Comparison of ENCODE assay signal across 20 cellular contexts in genomic region chr9:86304236-86304730, GRCh38. TPM values are rescaled to one million over a fixed set of nuclear protein-coding genes. Genes with fewer than 3 reads are reported as not detected.
DNase-seq lines count a peak whose midpoint lies in the region; ATAC-seq, FAIRE-seq and TF ChIP-seq lines count a peak whose summit lies in the region.
"Had no signal": no experiment of that assay in that cellular context is flagged by ENCODE, and none has a peak within 500 bp of the region (broad histone marks: within the 10 kb centered on the region; RNA-seq: fewer than 3 reads in every experiment).

No MANE protein-coding gene starts in this region.

- H3K18ac ChIP-seq in H1 (ENCODE audit: extremely low read depth, low read length): peak overlapping the region; percentile 87

- CTCF ChIA-PET in H1 (lab: Charles Lee; ENCODE audit: partially characterized antibody): interaction anchor here (1.0 kb wide), 1 partner anchor 18 kb away, joined by 5 read pairs; no protein-coding TSS in a partner anchor

- no peaks in the 10 kb centered on the region for H3K79me1 ChIP-seq in H1 (ENCODE audit: low read depth, low read length)

- H4K91ac ChIP-seq in H1 (replicated peaks; ENCODE audit: insufficient read length, low read length): no peak overlapping the region

- no peak overlapping the region for H4K5ac ChIP-seq in H1 (ENCODE audit: insufficient read length, low read depth, low read length)

- no peak overlapping the region for H2BK12ac ChIP-seq in H1 (ENCODE audit: low read depth, low read length)

- peaks cover 7 to 63% (median 26%) of the 10 kb centered on the region in 4 experiments; a peak in 7 of 8 replicates for H3K36me3 ChIP-seq in H1 (ENCODE audit: control insufficient read depth in 2 of 4, insufficient read depth in 4 of 4, low read length in 3 of 4)

- no peak overlapping the region for H2AK5ac ChIP-seq in H1 (ENCODE audit: low read depth, low read length)

- no peak overlapping the region for H3K4me3 ChIP-seq in LNCaP clone FGC (ENCODE audit: low read depth, low read length)
- H3K4me3 ChIP-seq in H1 (ENCODE audit: extremely low read depth in 1 of 4, insufficient read depth in 2 of 4, low read depth in 3 of 4, low read length in 4 of 4): no peak overlapping the region; a peak in 1 of 8 replicates
- H3K4me3 ChIP-seq: coronary artery, GM12878, mucosa of descending colon, suprapubic skin had no signal

- no peak overlapping the region for H2BK120ac ChIP-seq in H1 (replicated peaks; ENCODE audit: low read depth, low read length)

- no peaks in the 10 kb centered on the region for H3K79me2 ChIP-seq in H1 (ENCODE audit: control insufficient read depth in 1 of 2, insufficient read depth in 2 of 2, low read length in 2 of 2)

- no peak overlapping the region for H2AFZ ChIP-seq in H1 (ENCODE audit: low read length)

- no peak overlapping the region for H2BK15ac ChIP-seq in H1 (ENCODE audit: low read length)

- H3K27me3 Mint-ChIP-seq in activated T-cell treated with anti-CD3 and anti-CD28 coated beads, Interleukin-2, amount 50 U/mL, for 72 hours (ENCODE audit: low read depth): no peaks in the 10 kb centered on the region

- no peaks in the 10 kb centered on the region for H3K27me3 ChIP-seq in H1 (replicated peaks in 1 of 4; ENCODE audit: control insufficient read depth in 3 of 4, extremely low read depth in 1 of 4, insufficient read depth in 3 of 4, low read length in 3 of 4)
- H3K27me3 ChIP-seq: foreskin keratinocyte, suprapubic skin had no signal

- H2BK20ac ChIP-seq in H1 (ENCODE audit: low read length): no peak overlapping the region

- TF ChIP-seq CTCF in LNCaP clone FGC (IDR thresholded peaks at IDR 0.05; ENCODE audit: control insufficient read depth, extremely low read depth, insufficient read depth) (no peak), H1 (IDR thresholded peaks at IDR 0.05; ENCODE audit: control extremely low read depth in 1 of 3, insufficient read depth in 1 of 3, low read depth in 1 of 3, low read length in 3 of 3) (no peak), GM10266 (IDR thresholded peaks at IDR 0.05; ENCODE audit: control insufficient read depth, insufficient read depth, low read depth, missing control alignments) (no peak)

- H3K56ac ChIP-seq in H1 (replicated peaks; ENCODE audit: insufficient read length, low read depth, low read length): no peak overlapping the region

- H3K4ac ChIP-seq in H1 (replicated peaks; ENCODE audit: insufficient read length, low read depth, low read length): no peak overlapping the region

- H3K4me1 ChIP-seq in H1 (replicated peaks in 1 of 4; ENCODE audit: control insufficient read depth in 3 of 4, insufficient read depth in 4 of 4, low read length in 3 of 4): peaks cover 0 to 12% (median 8%) of the 10 kb centered on the region in 4 experiments; a peak in 3 of 7 replicates
- H3K4me1 ChIP-seq: suprapubic skin had no signal

- no peak overlapping the region for H4K8ac ChIP-seq in H1 (ENCODE audit: extremely low read depth, insufficient read depth, low read length)

- H3K4me1 Mint-ChIP-seq in activated T-cell treated with anti-CD3 and anti-CD28 coated beads, Interleukin-2, amount 50 U/mL, for 72 hours (ENCODE audit: low read depth): peaks cover 36% of the 10 kb centered on the region
- H3K4me1 Mint-ChIP-seq in stimulated activated effector memory CD8-positive, alpha-beta T cell treated with anti-CD3 and anti-CD28 coated beads, Interleukin-12 subunit alpha, Interleukin-12 subunit beta, amount 100 ng/mL, for 72 hours: peaks cover 26% of the 10 kb centered on the region

- peaks cover 10 to 39% of the 10 kb centered on the region in 2 donors for H3K36me3 Mint-ChIP-seq in activated T-cell treated with anti-CD3 and anti-CD28 coated beads, Interleukin-2, amount 50 U/mL, for 72 hours (ENCODE audit: insufficient read depth in 2 of 2)
- H3K36me3 Mint-ChIP-seq in stimulated activated effector memory CD8-positive, alpha-beta T cell treated with anti-CD3 and anti-CD28 coated beads, Interleukin-12 subunit alpha, Interleukin-12 subunit beta, amount 100 ng/mL, for 72 hours: peaks cover 100% of the 10 kb centered on the region

- no peak overlapping the region for H2BK5ac ChIP-seq in H1 (ENCODE audit: low read depth, low read length)

- H3K27ac ChIP-seq in H1 (ENCODE audit: low read depth, low read length): no peak overlapping the region
- H3K27ac ChIP-seq: coronary artery, foreskin keratinocyte, suprapubic skin had no signal

- H3K4me3 Mint-ChIP-seq in activated T-cell treated with anti-CD3 and anti-CD28 coated beads, Interleukin-2, amount 50 U/mL, for 72 hours: peak overlapping the region; percentile 49 to 72
- H3K4me3 Mint-ChIP-seq in stimulated activated effector memory CD8-positive, alpha-beta T cell treated with anti-CD3 and anti-CD28 coated beads, Interleukin-12 subunit alpha, Interleukin-12 subunit beta, amount 100 ng/mL, for 72 hours: no peak overlapping the region

- TF ChIP-seq RAD21 in H1 (IDR thresholded peaks at IDR 0.05 in 1 of 2, conservative IDR thresholded peaks at IDR 0.05 in 1 of 2; ENCODE audit: low read depth in 2 of 2, low read length in 2 of 2): no peak

- H3K9ac ChIP-seq in H1 (replicated peaks in 1 of 4; ENCODE audit: extremely low read depth in 1 of 4, low read depth in 3 of 4, low read length in 3 of 4): peak overlapping the region in 1 of 4 experiments; percentile 34; a peak in 1 of 7 replicates

- no peak for FAIRE-seq in H1 (lab: Jason Lieb, UNC)
- FAIRE-seq: GM12878 had no signal

- POLR2A ChIA-PET in H1 (lab: Charles Lee; ENCODE audit: partially characterized antibody): interaction anchor here (1.0 to 1.9 kb wide), 2 partner anchors 22 to 28 kb away, joined by 3 to 5 read pairs; partner anchors contain the start of gene ISCA1

- no peaks in the 10 kb centered on the region for H3K9me3 ChIP-seq in H1 (ENCODE audit: insufficient read depth in 2 of 2, low read depth in 1 of 2, low read length in 1 of 2)
- H3K9me3 ChIP-seq: Caco-2, mucosa of descending colon, suprapubic skin had no signal

- H3K9me3 Mint-ChIP-seq in activated T-cell treated with anti-CD3 and anti-CD28 coated beads, Interleukin-2, amount 50 U/mL, for 72 hours: no peaks in the 10 kb centered on the region
- H3K9me3 Mint-ChIP-seq in stimulated activated effector memory CD8-positive, alpha-beta T cell treated with anti-CD3 and anti-CD28 coated beads, Interleukin-12 subunit alpha, Interleukin-12 subunit beta, amount 100 ng/mL, for 72 hours: no peaks in the 10 kb centered on the region

- no peaks in the 10 kb centered on the region for H3K23me2 ChIP-seq in H1 (ENCODE audit: low read depth, low read length)

- no peak overlapping the region for H3K14ac ChIP-seq in H1 (ENCODE audit: insufficient read length)

- H3K23ac ChIP-seq in H1 (ENCODE audit: insufficient read length): no peak overlapping the region

- H4K20me1 ChIP-seq in H1 (replicated peaks in 1 of 2; ENCODE audit: control insufficient read depth in 1 of 2, insufficient read depth in 2 of 2, low read length in 2 of 2): no peaks in the 10 kb centered on the region

- ATAC-seq in activated T-cell treated with anti-CD3 and anti-CD28 coated beads, Interleukin-2, amount 50 U/mL, for 72 hours (replicated peaks in 1 of 2): no peak
- no peak for ATAC-seq in stimulated activated effector memory CD8-positive, alpha-beta T cell treated with anti-CD3 and anti-CD28 coated beads, Interleukin-12 subunit alpha, Interleukin-12 subunit beta, amount 100 ng/mL, for 72 hours
- ATAC-seq: GM12878, left cardiac atrium, mucosa of descending colon, Panc1 had no signal

- WGBS in H1 (ENCODE audit: extremely low coverage in 1 of 2, insufficient coverage in 1 of 2, insufficient read length in 1 of 2, insufficient replicate concordance in 2 of 2, low coverage in 1 of 2, low lambda C conversion rate in 2 of 2, missing lambda C conversion rate in 1 of 2), 2 experiments: 70% methylated on average over 3 of the region's 3 CpGs; no CpG with 5 or more reads in 1 of the 2 experiments

- no peak for TF ChIP-seq POLR2A in H1 (IDR thresholded peaks at IDR 0.05; ENCODE audit: control extremely low read depth in 1 of 2, low read depth in 2 of 2, low read length in 2 of 2)

- H3K4me2 ChIP-seq in H1 (ENCODE audit: insufficient read depth in 1 of 2, low read depth in 2 of 2, low read length in 2 of 2): peak overlapping the region in 1 of 2 experiments; percentile 3; a peak in 1 of 4 replicates

- TF ChIP-seq EP300 in H1 (IDR thresholded peaks at IDR 0.05; ENCODE audit: borderline replicate concordance in 1 of 2, low read depth in 2 of 2, low read length in 2 of 2): no peak

- peak overlapping the region; percentile 100 for H3K27ac Mint-ChIP-seq in activated T-cell treated with anti-CD3 and anti-CD28 coated beads, Interleukin-2, amount 50 U/mL, for 72 hours
- H3K27ac Mint-ChIP-seq in stimulated activated effector memory CD8-positive, alpha-beta T cell treated with anti-CD3 and anti-CD28 coated beads, Interleukin-12 subunit alpha, Interleukin-12 subunit beta, amount 100 ng/mL, for 72 hours: peak overlapping the region; percentile 76

- no peak for DNase-seq in activated T-cell treated with anti-CD3 and anti-CD28 coated beads, Interleukin-2, amount 50 U/mL, for 72 hours
- DNase-seq in activated T-cell treated with anti-CD3 and anti-CD28 coated beads for 4 hours (no peak), LNCaP clone FGC (ENCODE audit: low read depth) (peak; percentile 35), H1 (ENCODE audit: low read depth in 1 of 2, low spot score in 2 of 2) (no peak), GM10266 (ENCODE audit: extremely low spot score) (no peak), GF-D8 (lab: John Stamatoyannopoulos, UW) (no peak), T-helper 9 cell (no peak)
- DNase-seq in stimulated activated effector memory CD8-positive, alpha-beta T cell treated with anti-CD3 and anti-CD28 coated beads, Interleukin-12 subunit alpha, Interleukin-12 subunit beta, amount 100 ng/mL, for 72 hours (ENCODE audit: low spot score in 2 of 2): no peak
- DNase-seq: activated naive CD4-positive, alpha-beta T cell; Caco-2; foreskin keratinocyte; left cardiac atrium; NCI-H1048; NCI-H2107; stimulated activated CD4-positive, alpha-beta T cell treated with anti-CD3 and anti-CD28 coated beads, Interleukin-2, amount 100 ng/mL, for 24 hours had no signal

RNA-seq across cellular contexts. Expression of gene ISCA1, which starts 21.9 kb away (rescaled TPM):
- total RNA-seq in activated T-cell treated with anti-CD3 and anti-CD28 coated beads, Interleukin-2, amount 50 U/mL, for 72 hours: 10 to 100 TPM; 21.7 to 24.1 TPM
- 39.0 and 40.0 TPM in 2 replicates for total RNA-seq in H1 (2021; fragmentation: NEBNext Ultra II Directional; extraction: Animal tissue kit (Norgen Biotek cat#: 25700))
- 18.1 and 35.0 TPM in 2 replicates for polyA plus RNA-seq in H1 (2011; rRNA removed)
- 30.3 TPM for polyA plus RNA-seq in H1 (2011; cell fraction: cytosol; rRNA removed)
- polyA plus RNA-seq in H1 (2011; cell fraction: nucleus; rRNA removed): 7.9 TPM
- polyA plus RNA-seq in H1 (2012, experiment 1 of 2): 24.3 to 34.8 TPM (median 27.8 TPM) in 4 replicates
- polyA plus RNA-seq in H1 (2012, experiment 2 of 2): 8.2 TPM
- polyA plus RNA-seq in H1 (2013, experiment 1 of 2): 37.3 TPM
- polyA plus RNA-seq in H1 (2013, experiment 2 of 2): 37.4 TPM
- 15.7 and 19.3 TPM in 2 replicates for polyA minus RNA-seq in H1 (2011; rRNA and poly(A)+ RNA removed)
- polyA minus RNA-seq in H1 (2011; cell fraction: cytosol; rRNA and poly(A)+ RNA removed): 12.9 TPM
- polyA minus RNA-seq in H1 (2011; cell fraction: nucleus; rRNA and poly(A)+ RNA removed): 14.7 TPM

RNA-seq across cellular contexts. Expression of gene C9orf153, which starts 44.8 kb away (rescaled TPM):
- total RNA-seq in activated T-cell treated with anti-CD3 and anti-CD28 coated beads, Interleukin-2, amount 50 U/mL, for 72 hours: under 1 TPM in 1 of 2 donors, not detected in 1; 0.21 TPM
- total RNA-seq in H1 (2021; fragmentation: NEBNext Ultra II Directional; extraction: Animal tissue kit (Norgen Biotek cat#: 25700)): 0.65 TPM in 1 of 2 replicates, not detected in the other
- 0.05 TPM in 1 of 2 replicates, not detected in the other for polyA plus RNA-seq in H1 (2011; rRNA removed)
- polyA plus RNA-seq in H1 (2011; cell fraction: cytosol; rRNA removed): 0.04 TPM
- polyA plus RNA-seq in H1 (2011; cell fraction: nucleus; rRNA removed): 0.11 TPM
- not detected in 4 replicates for polyA plus RNA-seq in H1 (2012, experiment 1 of 2)
- not detected for polyA plus RNA-seq in H1 (2012, experiment 2 of 2)
- 0.12 TPM for polyA plus RNA-seq in H1 (2013, experiment 1 of 2)
- 0.18 TPM for polyA plus RNA-seq in H1 (2013, experiment 2 of 2)
- polyA minus RNA-seq in H1 (2011; rRNA and poly(A)+ RNA removed): not detected in 2 replicates
- not detected for polyA minus RNA-seq in H1 (2011; cell fraction: cytosol; rRNA and poly(A)+ RNA removed)
- 0.50 TPM for polyA minus RNA-seq in H1 (2011; cell fraction: nucleus; rRNA and poly(A)+ RNA removed)
- total RNA-seq: Caco-2 had no signal

RNA-seq across cellular contexts. Expression of gene TUT7, which starts 49.9 kb away (rescaled TPM):
- total RNA-seq in activated T-cell treated with anti-CD3 and anti-CD28 coated beads, Interleukin-2, amount 50 U/mL, for 72 hours: 10 to 100 TPM; 39.6 to 49.9 TPM
- total RNA-seq in H1 (2021; fragmentation: NEBNext Ultra II Directional; extraction: Animal tissue kit (Norgen Biotek cat#: 25700)): 19.3 and 21.5 TPM in 2 replicates
- polyA plus RNA-seq in H1 (2011; rRNA removed): 2.9 and 4.8 TPM in 2 replicates
- 7.8 TPM for polyA plus RNA-seq in H1 (2011; cell fraction: cytosol; rRNA removed)
- 5.1 TPM for polyA plus RNA-seq in H1 (2011; cell fraction: nucleus; rRNA removed)
- 8.0 to 24.8 TPM (median 11.8 TPM) in 4 replicates for polyA plus RNA-seq in H1 (2012, experiment 1 of 2)
- 0.56 TPM for polyA plus RNA-seq in H1 (2012, experiment 2 of 2)
- polyA plus RNA-seq in H1 (2013, experiment 1 of 2): 13.8 TPM
- 13.6 TPM for polyA plus RNA-seq in H1 (2013, experiment 2 of 2)
- polyA minus RNA-seq in H1 (2011; rRNA and poly(A)+ RNA removed): 15.1 and 34.6 TPM in 2 replicates
- 14.1 TPM for polyA minus RNA-seq in H1 (2011; cell fraction: cytosol; rRNA and poly(A)+ RNA removed)
- 48.5 TPM for polyA minus RNA-seq in H1 (2011; cell fraction: nucleus; rRNA and poly(A)+ RNA removed)
